Comparison of ENCODE assay signal across 24 cellular contexts in the genomic region with DNA sequence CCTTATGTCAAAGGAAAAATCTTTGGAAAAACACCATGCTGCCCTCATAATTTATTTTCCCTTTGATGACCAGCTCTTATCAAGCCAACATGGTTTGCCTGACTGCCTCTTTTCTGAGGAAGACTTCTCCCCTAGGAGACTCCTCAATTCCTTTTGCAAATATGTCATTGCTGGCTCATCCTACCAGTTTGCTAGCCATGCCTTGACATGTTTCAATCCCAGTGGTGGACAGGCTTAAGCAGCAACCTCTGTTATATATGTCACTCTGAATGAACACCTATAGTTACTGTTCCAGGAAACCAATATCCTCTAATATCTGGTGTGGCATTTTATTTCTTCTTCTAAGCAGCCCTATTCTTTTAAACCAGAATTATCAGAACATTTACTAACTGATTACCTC.
A peak's percentile ranks its signal among the peaks of the same experiment; 100 is the strongest.
DNase-seq lines count a peak whose midpoint lies in the region; ATAC-seq and TF ChIP-seq lines count a peak whose summit lies in the region.
"Had no signal": no experiment of that assay in that cellular context is flagged by ENCODE, and none has a peak within 500 bp of the region (broad histone marks: within the 10 kb centered on the region; RNA-seq: fewer than 3 reads in every experiment).

No MANE protein-coding gene starts in this region.

- H3K79me2 ChIP-seq in GM23338 (replicated peaks; ENCODE audit: insufficient read depth): no peaks in the 10 kb centered on the region

- no peak overlapping the region for H2AFZ ChIP-seq in GM23338

- no peak overlapping the region for H3K4me3 ChIP-seq in GM23338
- no peak overlapping the region for H3K4me3 ChIP-seq in epithelial cell of esophagus (ENCODE audit: low read length)
- H3K4me3 ChIP-seq: BLaER1, GM12878 had no signal

- no peaks in the 10 kb centered on the region for H3K36me3 ChIP-seq in GM23338 (ENCODE audit: insufficient read depth)
- H3K36me3 ChIP-seq: BE2C, BLaER1 had no signal

- POLR2A ChIA-PET in RWPE1 (lab: Yijun Ruan, JAX; ENCODE audit: low non-redundant PET): no interaction called here

- ATAC-seq in GM23338: no peak
- ATAC-seq: GM12878 had no signal

- TF ChIP-seq CTCF in GM23338 (conservative IDR thresholded peaks at IDR 0.05; ENCODE audit: low read depth in 2 of 2) (no peak), RWPE1 (conservative IDR thresholded peaks at IDR 0.05; ENCODE audit: low read depth) (no peak), epithelial cell of esophagus (IDR thresholded peaks at IDR 0.05; ENCODE audit: insufficient read depth, low read depth, low read length, missing control alignments) (no peak)

- no peak overlapping the region for H3K4me3 Mint-ChIP-seq in GM23338
- H3K4me3 Mint-ChIP-seq: CD14-positive monocyte; CD4-positive, CD25-positive, alpha-beta regulatory T cell; CD8-positive, alpha-beta memory T cell had no signal

- H3K27me3 Mint-ChIP-seq in GM23338 (ENCODE audit: insufficient read depth, low read depth, poor library complexity): no peaks in the 10 kb centered on the region
- H3K27me3 Mint-ChIP-seq: CD4-positive, alpha-beta memory T cell; CD4-positive, CD25-positive, alpha-beta regulatory T cell had no signal

- H3K27ac Mint-ChIP-seq in GM23338: no peak overlapping the region
- H3K27ac Mint-ChIP-seq: CD14-positive monocyte; CD4-positive, alpha-beta memory T cell; CD4-positive, CD25-positive, alpha-beta regulatory T cell; CD8-positive, alpha-beta memory T cell had no signal

- H3K4me2 ChIP-seq in GM23338: peak overlapping the region; percentile 61; the same call in 1 of the 2 replicates
- H3K4me2 ChIP-seq: BLaER1 had no signal

- H3K9me3 Mint-ChIP-seq in GM23338: peaks cover 4% of the 10 kb centered on the region; the same call in 2 of the 3 replicates

- CTCF ChIA-PET in RWPE1 (lab: Yijun Ruan, JAX): no interaction called here

- DNase-seq in GM23338 (ENCODE audit: low spot score) (no peak), RWPE1 (ENCODE audit: low spot score) (peak; percentile 20), epithelial cell of esophagus (ENCODE audit: low read depth) (peak; percentile 80), OCI-M2 (lab: John Stamatoyannopoulos, UW; ENCODE audit: unreplicated experiment) (no peak), NCI-H526 (lab: John Stamatoyannopoulos, UW) (no peak), GM19240 (ENCODE audit: insufficient read length, low spot score) (no peak)
- DNase-seq: 8988T; ACHN; BE2C; C1 segment of cervical spinal cord; CD4-positive, alpha-beta memory T cell; CD4-positive, CD25-positive, alpha-beta regulatory T cell; CD8-positive, alpha-beta memory T cell; COR-L47; DMS 273 treated with DMSO at 0.1 percent for 48 hours; DMS153; DMS53; DMS79; DND-41; EL; GDM1 had no signal

- H3K9me2 ChIP-seq in GM23338 (ENCODE audit: insufficient read depth): no peaks in the 10 kb centered on the region

- H4K20me1 ChIP-seq in GM23338 (replicated peaks; ENCODE audit: insufficient read depth): no peaks in the 10 kb centered on the region
- H4K20me1 ChIP-seq: BLaER1 had no signal

- peaks cover 22% of the 10 kb centered on the region for H3K4me1 Mint-ChIP-seq in GM23338
- H3K4me1 Mint-ChIP-seq: CD14-positive monocyte; CD4-positive, alpha-beta memory T cell; CD4-positive, CD25-positive, alpha-beta regulatory T cell; CD8-positive, alpha-beta memory T cell had no signal

- peaks cover 3% of the 10 kb centered on the region; the same call in 2 of the 3 replicates for H3K36me3 Mint-ChIP-seq in GM23338 (ENCODE audit: low read depth)
- H3K36me3 Mint-ChIP-seq: CD14-positive monocyte; CD4-positive, alpha-beta memory T cell; CD4-positive, CD25-positive, alpha-beta regulatory T cell; CD8-positive, alpha-beta memory T cell had no signal

- no peaks in the 10 kb centered on the region for H3K27me3 ChIP-seq in GM23338 (ENCODE audit: insufficient read depth)
- H3K27me3 ChIP-seq: BE2C, BLaER1 had no signal

- no peaks in the 10 kb centered on the region for H3F3A ChIP-seq in GM23338 (replicated peaks; ENCODE audit: low read depth)

- H3K4me1 ChIP-seq in GM23338 (ENCODE audit: insufficient read depth): peaks cover 14% of the 10 kb centered on the region; the same call in 1 of the 2 replicates
- H3K4me1 ChIP-seq: BE2C, BLaER1 had no signal

- H3K27ac ChIP-seq in GM23338 (ENCODE audit: low read depth) (no peak overlapping the region), RWPE1 (no peak overlapping the region)
- H3K27ac ChIP-seq: BLaER1 had no signal

TF ChIP-seq in GM23338, 12 proteins besides CTCF, POLR2A, EP300 and RAD21 (continues in another document):
- TF ChIP-seq NANOG (IDR thresholded peaks at IDR 0.05; ENCODE audit: borderline replicate concordance) (no peak), EZH2phosphoT487 (IDR thresholded peaks at IDR 0.05; ENCODE audit: unreplicated experiment) (no peak)
- TF ChIP-seq, protein P1, sequence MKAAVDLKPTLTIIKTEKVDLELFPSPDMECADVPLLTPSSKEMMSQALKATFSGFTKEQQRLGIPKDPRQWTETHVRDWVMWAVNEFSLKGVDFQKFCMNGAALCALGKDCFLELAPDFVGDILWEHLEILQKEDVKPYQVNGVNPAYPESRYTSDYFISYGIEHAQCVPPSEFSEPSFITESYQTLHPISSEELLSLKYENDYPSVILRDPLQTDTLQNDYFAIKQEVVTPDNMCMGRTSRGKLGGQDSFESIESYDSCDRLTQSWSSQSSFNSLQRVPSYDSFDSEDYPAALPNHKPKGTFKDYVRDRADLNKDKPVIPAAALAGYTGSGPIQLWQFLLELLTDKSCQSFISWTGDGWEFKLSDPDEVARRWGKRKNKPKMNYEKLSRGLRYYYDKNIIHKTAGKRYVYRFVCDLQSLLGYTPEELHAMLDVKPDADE (IDR thresholded peaks at IDR 0.05): no peak
- TF ChIP-seq, protein P2, sequence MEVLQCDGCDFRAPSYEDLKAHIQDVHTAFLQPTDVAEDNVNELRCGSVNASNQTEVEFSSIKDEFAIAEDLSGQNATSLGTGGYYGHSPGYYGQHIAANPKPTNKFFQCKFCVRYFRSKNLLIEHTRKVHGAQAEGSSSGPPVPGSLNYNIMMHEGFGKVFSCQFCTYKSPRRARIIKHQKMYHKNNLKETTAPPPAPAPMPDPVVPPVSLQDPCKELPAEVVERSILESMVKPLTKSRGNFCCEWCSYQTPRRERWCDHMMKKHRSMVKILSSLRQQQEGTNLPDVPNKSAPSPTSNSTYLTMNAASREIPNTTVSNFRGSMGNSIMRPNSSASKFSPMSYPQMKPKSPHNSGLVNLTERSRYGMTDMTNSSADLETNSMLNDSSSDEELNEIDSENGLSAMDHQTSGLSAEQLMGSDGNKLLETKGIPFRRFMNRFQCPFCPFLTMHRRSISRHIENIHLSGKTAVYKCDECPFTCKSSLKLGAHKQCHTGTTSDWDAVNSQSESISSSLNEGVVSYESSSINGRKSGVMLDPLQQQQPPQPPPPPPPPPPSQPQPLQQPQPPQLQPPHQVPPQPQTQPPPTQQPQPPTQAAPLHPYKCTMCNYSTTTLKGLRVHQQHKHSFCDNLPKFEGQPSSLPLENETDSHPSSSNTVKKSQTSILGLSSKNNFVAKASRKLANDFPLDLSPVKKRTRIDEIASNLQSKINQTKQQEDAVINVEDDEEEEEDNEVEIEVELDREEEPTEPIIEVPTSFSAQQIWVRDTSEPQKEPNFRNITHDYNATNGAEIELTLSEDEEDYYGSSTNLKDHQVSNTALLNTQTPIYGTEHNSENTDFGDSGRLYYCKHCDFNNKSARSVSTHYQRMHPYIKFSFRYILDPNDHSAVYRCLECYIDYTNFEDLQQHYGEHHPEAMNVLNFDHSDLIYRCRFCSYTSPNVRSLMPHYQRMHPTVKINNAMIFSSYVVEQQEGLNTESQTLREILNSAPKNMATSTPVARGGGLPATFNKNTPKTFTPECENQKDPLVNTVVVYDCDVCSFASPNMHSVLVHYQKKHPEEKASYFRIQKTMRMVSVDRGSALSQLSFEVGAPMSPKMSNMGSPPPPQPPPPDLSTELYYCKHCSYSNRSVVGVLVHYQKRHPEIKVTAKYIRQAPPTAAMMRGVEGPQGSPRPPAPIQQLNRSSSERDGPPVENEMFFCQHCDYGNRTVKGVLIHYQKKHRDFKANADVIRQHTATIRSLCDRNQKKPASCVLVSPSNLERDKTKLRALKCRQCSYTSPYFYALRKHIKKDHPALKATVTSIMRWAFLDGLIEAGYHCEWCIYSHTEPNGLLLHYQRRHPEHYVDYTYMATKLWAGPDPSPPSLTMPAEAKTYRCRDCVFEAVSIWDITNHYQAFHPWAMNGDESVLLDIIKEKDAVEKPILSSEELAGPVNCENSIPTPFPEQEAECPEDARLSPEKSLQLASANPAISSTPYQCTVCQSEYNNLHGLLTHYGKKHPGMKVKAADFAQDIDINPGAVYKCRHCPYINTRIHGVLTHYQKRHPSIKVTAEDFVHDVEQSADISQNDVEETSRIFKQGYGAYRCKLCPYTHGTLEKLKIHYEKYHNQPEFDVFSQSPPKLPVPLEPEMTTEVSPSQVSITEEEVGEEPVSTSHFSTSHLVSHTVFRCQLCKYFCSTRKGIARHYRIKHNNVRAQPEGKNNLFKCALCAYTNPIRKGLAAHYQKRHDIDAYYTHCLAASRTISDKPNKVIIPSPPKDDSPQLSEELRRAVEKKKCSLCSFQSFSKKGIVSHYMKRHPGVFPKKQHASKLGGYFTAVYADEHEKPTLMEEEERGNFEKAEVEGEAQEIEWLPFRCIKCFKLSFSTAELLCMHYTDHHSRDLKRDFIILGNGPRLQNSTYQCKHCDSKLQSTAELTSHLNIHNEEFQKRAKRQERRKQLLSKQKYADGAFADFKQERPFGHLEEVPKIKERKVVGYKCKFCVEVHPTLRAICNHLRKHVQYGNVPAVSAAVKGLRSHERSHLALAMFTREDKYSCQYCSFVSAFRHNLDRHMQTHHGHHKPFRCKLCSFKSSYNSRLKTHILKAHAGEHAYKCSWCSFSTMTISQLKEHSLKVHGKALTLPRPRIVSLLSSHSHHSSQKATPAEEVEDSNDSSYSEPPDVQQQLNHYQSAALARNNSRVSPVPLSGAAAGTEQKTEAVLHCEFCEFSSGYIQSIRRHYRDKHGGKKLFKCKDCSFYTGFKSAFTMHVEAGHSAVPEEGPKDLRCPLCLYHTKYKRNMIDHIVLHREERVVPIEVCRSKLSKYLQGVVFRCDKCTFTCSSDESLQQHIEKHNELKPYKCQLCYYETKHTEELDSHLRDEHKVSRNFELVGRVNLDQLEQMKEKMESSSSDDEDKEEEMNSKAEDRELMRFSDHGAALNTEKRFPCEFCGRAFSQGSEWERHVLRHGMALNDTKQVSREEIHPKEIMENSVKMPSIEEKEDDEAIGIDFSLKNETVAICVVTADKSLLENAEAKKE (CRISPR knock-in tag; IDR thresholded peaks at IDR 0.05): no peak

Comparison
In these comparisons a context has a peak if more than half of its experiments do, and no peak if none do; other contexts are left out.
1. DNase-seq: peak in RWPE1 (single experiment) and epithelial cell of esophagus (single experiment); none in GM23338 (single experiment), OCI-M2 (single experiment), NCI-H526 (0 of 2) and GM19240 (single experiment).